16 cellular contexts compared by ENCODE assay signal in the genomic region with DNA sequence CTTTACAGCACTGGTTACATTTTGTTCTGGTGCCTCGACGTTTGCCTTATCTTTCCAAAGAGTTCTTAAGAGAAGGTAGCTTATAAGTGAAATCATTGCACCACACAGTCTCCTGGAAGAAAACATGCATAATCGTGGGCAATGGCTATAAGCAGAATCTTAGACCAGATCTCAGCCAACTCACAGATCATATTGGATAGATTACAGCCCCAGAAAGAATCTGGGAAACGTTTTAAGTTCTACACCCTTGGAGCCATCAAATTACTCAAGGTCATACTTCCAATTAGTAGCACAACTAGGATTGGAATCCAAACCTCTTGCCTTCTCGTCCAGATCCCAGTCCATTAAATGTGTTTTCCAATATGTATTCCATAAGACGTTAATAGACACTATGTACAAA. TPM values are rescaled to one million over a fixed set of nuclear protein-coding genes. Genes with fewer than 3 reads are reported as not detected.
DNase-seq lines count a peak whose midpoint lies in the region; ATAC-seq, FAIRE-seq and TF ChIP-seq lines count a peak whose summit lies in the region.
"Had no signal": no experiment of that assay in that cellular context is flagged by ENCODE, and none has a peak within 500 bp of the region (broad histone marks: within the 10 kb centered on the region; RNA-seq: fewer than 3 reads in every experiment).

No MANE protein-coding gene starts in this region.

- no peaks in the 10 kb centered on the region for H3K9me3 Mint-ChIP-seq in stimulated activated naive CD8-positive, alpha-beta T cell treated with anti-CD3 and anti-CD28 coated beads, Interleukin-15, Interleukin-2, amounts not matched to agents 100 ng/mL and 50 ng/mL, for 24 hours
- H3K9me3 Mint-ChIP-seq in activated naive CD8-positive, alpha-beta T cell treated with anti-CD3 and anti-CD28 coated beads, Interleukin-2, amount 10 ng/mL, durations not matched to agents 7 days and 5 days, result no peaks in the 10 kb centered on the region

- no peaks in the 10 kb centered on the region for H3K36me3 Mint-ChIP-seq in stimulated activated naive CD8-positive, alpha-beta T cell treated with anti-CD3 and anti-CD28 coated beads, Interleukin-15, Interleukin-2, amounts not matched to agents 100 ng/mL and 50 ng/mL, for 24 hours (ENCODE audit: low read depth)
- H3K36me3 Mint-ChIP-seq in activated naive CD8-positive, alpha-beta T cell treated with anti-CD3 and anti-CD28 coated beads, Interleukin-2, amount 10 ng/mL, durations not matched to agents 7 days and 5 days, result no peaks in the 10 kb centered on the region

- no peaks in the 10 kb centered on the region for H3K36me3 ChIP-seq in mucosa of rectum (ENCODE audit: control insufficient read depth in 2 of 2, insufficient read depth in 2 of 2, low read length in 2 of 2)
- no peaks in the 10 kb centered on the region for H3K36me3 ChIP-seq in vagina
- no peaks in the 10 kb centered on the region for H3K36me3 ChIP-seq in small intestine (ENCODE audit: control insufficient read depth in 2 of 2, insufficient read depth in 2 of 2, low read length in 2 of 2)
- H3K36me3 ChIP-seq: ascending aorta, MG63, SJCRH30, tibial artery had no signal

- no peak for FAIRE-seq in small intestine (lab: Jason Lieb, UNC)

- WGBS in small intestine, 3 donors, result 79 to 88% (median 81%) methylated on average over 6 of the region's 6 CpGs

- DNase-seq in stimulated activated naive CD8-positive, alpha-beta T cell treated with anti-CD3 and anti-CD28 coated beads, Interleukin-15, Interleukin-2, amounts not matched to agents 100 U/mL and 50 U/mL, for 24 hours, result no peak
- DNase-seq in activated naive CD8-positive, alpha-beta T cell treated with anti-CD3 and anti-CD28 coated beads, Interleukin-2, amount 10 ng/mL, durations not matched to agents 7 days and 5 days, result no peak
- DNase-seq in vagina (ENCODE audit: extremely low spot score in 2 of 2) (no peak), small intestine (no peak), NCI-H1417 (lab: John Stamatoyannopoulos, UW) (no peak)
- no peak for DNase-seq in stimulated activated CD4-positive, alpha-beta T cell treated with anti-CD3 and anti-CD28 coated beads, Interleukin-4, amount 100 ng/mL, for 24 hours
- DNase-seq: activated CD8-positive, alpha-beta memory T cell treated with anti-CD3 and anti-CD28 coated beads, Interleukin-2, amount 50 U/mL, for 4 hours; DMS79; dorsolateral prefrontal cortex; MG63; posterior cingulate gyrus; SJCRH30; tibial artery had no signal

- no peak overlapping the region for H3K4me3 Mint-ChIP-seq in stimulated activated naive CD8-positive, alpha-beta T cell treated with anti-CD3 and anti-CD28 coated beads, Interleukin-15, Interleukin-2, amounts not matched to agents 100 ng/mL and 50 ng/mL, for 24 hours
- H3K4me3 Mint-ChIP-seq in activated naive CD8-positive, alpha-beta T cell treated with anti-CD3 and anti-CD28 coated beads, Interleukin-2, amount 10 ng/mL, durations not matched to agents 7 days and 5 days, result no peak overlapping the region

- no peak overlapping the region for H3K4me3 ChIP-seq in mucosa of rectum (ENCODE audit: low read length in 2 of 2)
- H3K4me3 ChIP-seq in vagina, result no peak overlapping the region
- no peak overlapping the region for H3K4me3 ChIP-seq in small intestine (ENCODE audit: low read depth in 1 of 2, low read length in 2 of 2)
- H3K4me3 ChIP-seq: ascending aorta, dorsolateral prefrontal cortex, MG63, SJCRH30, tibial artery had no signal

- no peak for TF ChIP-seq POLR2A in vagina (IDR thresholded peaks at IDR 0.05)

- H3K9ac ChIP-seq in mucosa of rectum (ENCODE audit: low read depth in 1 of 2, low read length in 2 of 2), result no peak overlapping the region

- peaks cover 100% of the 10 kb centered on the region for H3K4me1 Mint-ChIP-seq in stimulated activated naive CD8-positive, alpha-beta T cell treated with anti-CD3 and anti-CD28 coated beads, Interleukin-15, Interleukin-2, amounts not matched to agents 100 ng/mL and 50 ng/mL, for 24 hours (ENCODE audit: low read depth)
- peaks cover 88% of the 10 kb centered on the region for H3K4me1 Mint-ChIP-seq in activated naive CD8-positive, alpha-beta T cell treated with anti-CD3 and anti-CD28 coated beads, Interleukin-2, amount 10 ng/mL, durations not matched to agents 7 days and 5 days

- H3K4me1 ChIP-seq in mucosa of rectum (ENCODE audit: control insufficient read depth in 2 of 2, insufficient read depth in 2 of 2, low read length in 2 of 2) (peaks cover 80 to 81% of the 10 kb centered on the region in 2 donors), vagina (peaks cover 93% of the 10 kb centered on the region), small intestine (ENCODE audit: control insufficient read depth in 2 of 2, insufficient read depth in 1 of 2, low read depth in 1 of 2, low read length in 1 of 2) (peaks cover 24 to 43% of the 10 kb centered on the region in 2 donors)

- TF ChIP-seq CTCF in vagina (IDR thresholded peaks at IDR 0.05), result no peak

- POLR2A ChIA-PET in activated naive CD8-positive, alpha-beta T cell treated with anti-CD3 and anti-CD28 coated beads, Interleukin-2, amount 10 ng/mL, durations not matched to agents 7 days and 5 days (lab: Charles Lee), result interaction anchor here (0.7 to 6.8 kb wide), 2 partner anchors 9 to 724 kb away, joined by 4 to 53 read pairs; partner anchors contain the start of gene PDCD4

- intact Hi-C loops in vagina (cut with DNase I), result no loop called here

- ATAC-seq in stimulated activated naive CD8-positive, alpha-beta T cell treated with anti-CD3 and anti-CD28 coated beads, Interleukin-15, Interleukin-2, amounts not matched to agents 100 U/mL and 50 U/mL, for 24 hours, result no peak
- ATAC-seq in activated naive CD8-positive, alpha-beta T cell treated with anti-CD3 and anti-CD28 coated beads, Interleukin-2, amount 10 ng/mL, durations not matched to agents 7 days and 5 days (ENCODE audit: low read depth), result no peak

- H3K27me3 ChIP-seq in mucosa of rectum (ENCODE audit: control insufficient read depth in 2 of 2, insufficient read depth in 2 of 2, low read length in 2 of 2) (no peaks in the 10 kb centered on the region), vagina (no peaks in the 10 kb centered on the region), small intestine (ENCODE audit: control insufficient read depth in 2 of 2, insufficient read depth in 2 of 2, low read length in 2 of 2) (no peaks in the 10 kb centered on the region)
- H3K27me3 ChIP-seq: ascending aorta, dorsolateral prefrontal cortex, MG63, SJCRH30, tibial artery had no signal

- H3K27ac Mint-ChIP-seq in stimulated activated naive CD8-positive, alpha-beta T cell treated with anti-CD3 and anti-CD28 coated beads, Interleukin-15, Interleukin-2, amounts not matched to agents 100 ng/mL and 50 ng/mL, for 24 hours, result peak overlapping the region; percentile 72
- H3K27ac Mint-ChIP-seq in activated naive CD8-positive, alpha-beta T cell treated with anti-CD3 and anti-CD28 coated beads, Interleukin-2, amount 10 ng/mL, durations not matched to agents 7 days and 5 days, result peak overlapping the region; percentile 97

- no peaks in the 10 kb centered on the region for H3K27me3 Mint-ChIP-seq in stimulated activated naive CD8-positive, alpha-beta T cell treated with anti-CD3 and anti-CD28 coated beads, Interleukin-15, Interleukin-2, amounts not matched to agents 100 ng/mL and 50 ng/mL, for 24 hours
- H3K27me3 Mint-ChIP-seq in activated naive CD8-positive, alpha-beta T cell treated with anti-CD3 and anti-CD28 coated beads, Interleukin-2, amount 10 ng/mL, durations not matched to agents 7 days and 5 days, result no peaks in the 10 kb centered on the region

- H3K27ac ChIP-seq in mucosa of rectum (ENCODE audit: low read depth in 2 of 2, low read length in 2 of 2) (peak overlapping the region; percentile 97 to 98), vagina (peak overlapping the region; percentile 86), small intestine (ENCODE audit: low read depth in 1 of 2, low read length in 1 of 2) (peak overlapping the region in 1 of 2 donors; percentile 1)
- H3K27ac ChIP-seq: SJCRH30, tibial artery had no signal

- H3K9me3 ChIP-seq in mucosa of rectum (ENCODE audit: control insufficient read depth in 2 of 2, low read length in 2 of 2) (no peaks in the 10 kb centered on the region), vagina (no peaks in the 10 kb centered on the region), small intestine (ENCODE audit: control insufficient read depth, low read depth) (no peaks in the 10 kb centered on the region)
- H3K9me3 ChIP-seq: ascending aorta, MG63, SJCRH30, tibial artery had no signal

RNA-seq across cellular contexts. Expression of gene PDCD4, which starts 8.8 kb away (rescaled TPM):
- total RNA-seq in activated naive CD8-positive, alpha-beta T cell treated with anti-CD3 and anti-CD28 coated beads, Interleukin-2, amount 10 ng/mL, durations not matched to agents 7 days and 5 days, result 100 to 1,000 TPM; 236 to 237 TPM
- total RNA-seq in vagina, result 110 TPM
- polyA plus RNA-seq in small intestine, result 100 to 1,000 TPM; 111 to 309 (median 124) TPM

RNA-seq across cellular contexts. Expression of gene BBIP1, which starts 56.0 kb away (rescaled TPM):
- total RNA-seq in activated naive CD8-positive, alpha-beta T cell treated with anti-CD3 and anti-CD28 coated beads, Interleukin-2, amount 10 ng/mL, durations not matched to agents 7 days and 5 days, result 10 to 100 TPM; 33.0 to 33.8 TPM
- total RNA-seq in vagina, result 15.2 TPM
- 10 to 100 TPM; 10.7 to 19.0 (median 15.9) TPM for polyA plus RNA-seq in small intestine

RNA-seq across cellular contexts. Expression of gene SHOC2, which starts 56.4 kb away (rescaled TPM):
- 10 to 100 TPM; 49.8 to 56.2 TPM for total RNA-seq in activated naive CD8-positive, alpha-beta T cell treated with anti-CD3 and anti-CD28 coated beads, Interleukin-2, amount 10 ng/mL, durations not matched to agents 7 days and 5 days
- 40.0 TPM for total RNA-seq in vagina
- polyA plus RNA-seq in small intestine, result 10 to 100 TPM; 17.8 to 27.3 (median 23.2) TPM
